ENCODE assay signal across 1 cellular context in genomic region chr6:15399651-15400470, GRCh38.
TF ChIP-seq lines count a peak whose summit lies in the region.

No MANE protein-coding gene starts in this region.

TF ChIP-seq in HEK293, 187 proteins besides CTCF, POLR2A, EP300 and RAD21 (continued from another document):
- TF ChIP-seq ZBTB48 (tag by site-specific recombination; IDR thresholded peaks at IDR 0.05) = no peak
- TF ChIP-seq ZNF654 (tag by site-specific recombination; IDR thresholded peaks at IDR 0.05; ENCODE audit: low read depth) = no peak
- TF ChIP-seq, protein P1, sequence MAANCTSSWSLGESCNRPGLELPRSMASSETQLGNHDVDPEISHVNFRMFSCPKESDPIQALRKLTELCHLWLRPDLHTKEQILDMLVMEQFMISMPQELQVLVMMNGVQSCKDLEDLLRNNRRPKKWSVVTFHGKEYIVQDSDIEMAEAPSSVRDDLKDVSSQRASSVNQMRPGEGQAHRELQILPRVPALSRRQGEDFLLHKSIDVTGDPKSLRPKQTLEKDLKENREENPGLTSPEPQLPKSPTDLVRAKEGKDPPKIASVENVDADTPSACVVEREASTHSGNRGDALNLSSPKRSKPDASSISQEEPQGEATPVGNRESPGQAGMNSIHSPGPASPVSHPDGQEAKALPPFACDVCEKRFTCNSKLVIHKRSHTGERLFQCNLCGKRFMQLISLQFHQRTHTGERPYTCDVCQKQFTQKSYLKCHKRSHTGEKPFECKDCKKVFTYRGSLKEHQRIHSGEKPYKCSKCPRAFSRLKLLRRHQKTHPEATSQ (tag by site-specific recombination; IDR thresholded peaks at IDR 0.05) = no peak
- TF ChIP-seq GLIS1 (tag by site-specific recombination; IDR thresholded peaks at IDR 0.05) = no peak
- TF ChIP-seq, protein P2, sequence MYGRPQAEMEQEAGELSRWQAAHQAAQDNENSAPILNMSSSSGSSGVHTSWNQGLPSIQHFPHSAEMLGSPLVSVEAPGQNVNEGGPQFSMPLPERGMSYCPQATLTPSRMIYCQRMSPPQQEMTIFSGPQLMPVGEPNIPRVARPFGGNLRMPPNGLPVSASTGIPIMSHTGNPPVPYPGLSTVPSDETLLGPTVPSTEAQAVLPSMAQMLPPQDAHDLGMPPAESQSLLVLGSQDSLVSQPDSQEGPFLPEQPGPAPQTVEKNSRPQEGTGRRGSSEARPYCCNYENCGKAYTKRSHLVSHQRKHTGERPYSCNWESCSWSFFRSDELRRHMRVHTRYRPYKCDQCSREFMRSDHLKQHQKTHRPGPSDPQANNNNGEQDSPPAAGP (tag by site-specific recombination; IDR thresholded peaks at IDR 0.05) = no peak
- TF ChIP-seq ZNF146 (tag by site-specific recombination; IDR thresholded peaks at IDR 0.05) = no peak
- TF ChIP-seq IKZF3 (tag by site-specific recombination; IDR thresholded peaks at IDR 0.05) = peak; percentile 8; the same call in 1 of the 2 replicates
- TF ChIP-seq ZNF624 (tag by site-specific recombination; IDR thresholded peaks at IDR 0.05) = no peak
- TF ChIP-seq GFI1B (tag by site-specific recombination; IDR thresholded peaks at IDR 0.05) = no peak
- peak; percentile 75 for TF ChIP-seq FEZF1 (tag by site-specific recombination; IDR thresholded peaks at IDR 0.05)
- TF ChIP-seq ZNF449 (tag by site-specific recombination; IDR thresholded peaks at IDR 0.05) = no peak
- TF ChIP-seq ZNF302 (tag by site-specific recombination; IDR thresholded peaks at IDR 0.05; ENCODE audit: low read depth) = no peak
- no peak for TF ChIP-seq ZNF530 (tag by site-specific recombination; IDR thresholded peaks at IDR 0.05; ENCODE audit: low read depth)
- TF ChIP-seq ZNF488 (tag by site-specific recombination; IDR thresholded peaks at IDR 0.05) = no peak
- no peak for TF ChIP-seq ZNF16 (tag by site-specific recombination; IDR thresholded peaks at IDR 0.05; ENCODE audit: low read depth)
- TF ChIP-seq, protein P3, sequence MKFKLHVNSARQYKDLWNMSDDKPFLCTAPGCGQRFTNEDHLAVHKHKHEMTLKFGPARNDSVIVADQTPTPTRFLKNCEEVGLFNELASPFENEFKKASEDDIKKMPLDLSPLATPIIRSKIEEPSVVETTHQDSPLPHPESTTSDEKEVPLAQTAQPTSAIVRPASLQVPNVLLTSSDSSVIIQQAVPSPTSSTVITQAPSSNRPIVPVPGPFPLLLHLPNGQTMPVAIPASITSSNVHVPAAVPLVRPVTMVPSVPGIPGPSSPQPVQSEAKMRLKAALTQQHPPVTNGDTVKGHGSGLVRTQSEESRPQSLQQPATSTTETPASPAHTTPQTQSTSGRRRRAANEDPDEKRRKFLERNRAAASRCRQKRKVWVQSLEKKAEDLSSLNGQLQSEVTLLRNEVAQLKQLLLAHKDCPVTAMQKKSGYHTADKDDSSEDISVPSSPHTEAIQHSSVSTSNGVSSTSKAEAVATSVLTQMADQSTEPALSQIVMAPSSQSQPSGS (tag by site-specific recombination; IDR thresholded peaks at IDR 0.05; ENCODE audit: low read depth) = no peak
- TF ChIP-seq TCF7L2 (IDR thresholded peaks at IDR 0.05; ENCODE audit: borderline replicate concordance, low read depth, low read length) = 0 out of 2 replicates have a peak, but pooled peaks have one; percentile 39
- 0 out of 2 replicates have a peak, but pooled peaks have one; percentile 19 for TF ChIP-seq PRDM4 (tag by site-specific recombination; IDR thresholded peaks at IDR 0.05)
- TF ChIP-seq ZXDB (tag by site-specific recombination; IDR thresholded peaks at IDR 0.05) = peak; percentile 30; the same call in 1 of the 2 replicates
